In the genomic region with DNA sequence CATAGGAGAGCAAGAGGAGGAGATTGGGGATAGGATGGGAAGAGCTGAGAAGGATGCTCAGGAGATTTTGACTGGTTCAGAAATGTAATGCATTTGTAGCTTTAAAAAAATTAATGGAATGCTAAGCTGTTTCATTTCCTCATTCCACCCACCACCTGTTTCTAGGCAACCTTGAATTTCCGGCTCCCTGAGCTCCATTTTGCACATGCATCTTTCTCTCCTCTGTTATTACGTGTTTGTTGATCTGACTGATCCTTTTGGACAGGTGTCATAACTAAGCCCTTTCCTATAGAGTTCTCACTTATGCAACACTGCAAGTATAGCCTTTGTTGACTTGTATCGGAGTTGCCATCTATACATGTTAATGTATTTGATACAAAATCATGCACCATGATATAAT, we compare ENCODE assay signal across 11 cellular contexts. TPM values are rescaled to one million over a fixed set of nuclear protein-coding genes. Genes with fewer than 3 reads are reported as not detected.
DNase-seq lines count a peak whose midpoint lies in the region; ATAC-seq and TF ChIP-seq lines count a peak whose summit lies in the region.
"Had no signal": no experiment of that assay in that cellular context is flagged by ENCODE, and none has a peak within 500 bp of the region (broad histone marks: within the 10 kb centered on the region; RNA-seq: fewer than 3 reads in every experiment).

No MANE protein-coding gene starts in this region.

- H3K9ac ChIP-seq in SK-N-SH, result no peak overlapping the region

- no peak overlapping the region for H3K4me3 Mint-ChIP-seq in stimulated activated memory B cell treated with anti-CD40 and anti-IgM and Interleukin-4, amounts not matched to agents 10 μg/mL and 1 μg/mL and 100 μg/mL, for 72 hours
- H3K4me3 Mint-ChIP-seq: activated naive CD4-positive, alpha-beta T cell treated with anti-CD3 and anti-CD28 coated beads for 36 hours had no signal

- H3K9me3 Mint-ChIP-seq in stimulated activated memory B cell treated with anti-CD40 and anti-IgM and Interleukin-4, amounts not matched to agents 10 μg/mL and 1 μg/mL and 100 μg/mL, for 72 hours, result no peaks in the 10 kb centered on the region

- WGBS in SK-N-SH (ENCODE audit: low lambda C conversion rate), result 84% methylated on average over 3 of the region's 3 CpGs

- no peak overlapping the region for H2AFZ ChIP-seq in SK-N-SH (ENCODE audit: low read depth)

- no peaks in the 10 kb centered on the region for H3K36me3 Mint-ChIP-seq in stimulated activated memory B cell treated with anti-CD40 and anti-IgM and Interleukin-4, amounts not matched to agents 10 μg/mL and 1 μg/mL and 100 μg/mL, for 72 hours

- ATAC-seq in stimulated activated memory B cell treated with anti-CD40 and anti-IgM and Interleukin-4, amounts not matched to agents 10 μg/mL and 1 μg/mL and 100 μg/mL, for 72 hours, result peak; percentile 45
- no peak for ATAC-seq in GM21447 (IDR thresholded peaks at IDR 0.05; ENCODE audit: unreplicated experiment)

- H3K9me3 ChIP-seq in SK-N-SH, result no peaks in the 10 kb centered on the region
- H3K9me3 ChIP-seq: sigmoid colon had no signal

- H3K4me1 Mint-ChIP-seq in stimulated activated memory B cell treated with anti-CD40 and anti-IgM and Interleukin-4, amounts not matched to agents 10 μg/mL and 1 μg/mL and 100 μg/mL, for 72 hours, result peaks cover 7% of the 10 kb centered on the region

- H3K27me3 Mint-ChIP-seq in stimulated activated memory B cell treated with anti-CD40 and anti-IgM and Interleukin-4, amounts not matched to agents 10 μg/mL and 1 μg/mL and 100 μg/mL, for 72 hours, result no peaks in the 10 kb centered on the region

- TF ChIP-seq CTCF in SK-N-SH (IDR thresholded peaks at IDR 0.05), result no peak

- CTCF ChIA-PET in SK-N-SH (lab: Yijun Ruan, JAX), result interaction anchor here (1.6 to 2.1 kb wide), 2 partner anchors 49 to 321 kb away, joined by 6 to 7 read pairs; no protein-coding TSS in a partner anchor

- TF ChIP-seq EP300 in SK-N-SH (IDR thresholded peaks at IDR 0.05; ENCODE audit: borderline replicate concordance in 1 of 2, low read depth in 1 of 2, low read length in 1 of 2), result no peak

- DNase-seq in NCI-H1092 treated with DMSO at 0.1 percent for 48 hours (lab: John Stamatoyannopoulos, UW) (peak; percentile 13), NCI-H1092 (lab: John Stamatoyannopoulos, UW) (no peak), M059J (ENCODE audit: low read depth) (peak; percentile 38), caudate nucleus (lab: John Stamatoyannopoulos, UW) (peak in 25 of 61 donors; percentile 1 to 74 (median 11)), SK-N-SH (no peak)
- no peak for DNase-seq in activated CD8-positive, alpha-beta memory T cell treated with anti-CD3 and anti-CD28 coated beads, Interleukin-2, amount 50 U/mL, for 4 hours
- DNase-seq: activated naive CD4-positive, alpha-beta T cell treated with anti-CD3 and anti-CD28 coated beads for 36 hours; sigmoid colon had no signal

- no peaks in the 10 kb centered on the region for H3K4me1 ChIP-seq in SK-N-SH (ENCODE audit: control insufficient read depth in 1 of 2, insufficient read depth in 2 of 2, low read depth in 1 of 2, low read length in 1 of 2)

- peak overlapping the region; percentile 75 for H3K27ac ChIP-seq in caudate nucleus (ENCODE audit: low read depth, low read length)
- H3K27ac ChIP-seq in SK-N-SH (ENCODE audit: low read depth in 2 of 2, low read length in 1 of 2), result no peak overlapping the region
- H3K27ac ChIP-seq: sigmoid colon had no signal

- no peak for TF ChIP-seq RAD21 in SK-N-SH (IDR thresholded peaks at IDR 0.05; ENCODE audit: low read length)

- H4K20me1 ChIP-seq in SK-N-SH (ENCODE audit: insufficient read depth), result no peaks in the 10 kb centered on the region

- POLR2A ChIA-PET in SK-N-SH (lab: Yijun Ruan, JAX), result no interaction called here

- no peak overlapping the region for H3K4me2 ChIP-seq in SK-N-SH

- H3K79me2 ChIP-seq in SK-N-SH (ENCODE audit: insufficient read depth), result no peaks in the 10 kb centered on the region

- no peaks in the 10 kb centered on the region for H3K9me2 ChIP-seq in SK-N-SH

- H3K27ac Mint-ChIP-seq in stimulated activated memory B cell treated with anti-CD40 and anti-IgM and Interleukin-4, amounts not matched to agents 10 μg/mL and 1 μg/mL and 100 μg/mL, for 72 hours, result no peak overlapping the region
- H3K27ac Mint-ChIP-seq: activated naive CD4-positive, alpha-beta T cell treated with anti-CD3 and anti-CD28 coated beads for 36 hours had no signal

- no peaks in the 10 kb centered on the region for H3F3A ChIP-seq in SK-N-SH (replicated peaks; ENCODE audit: insufficient read depth)

- no peak overlapping the region for H3K4me3 ChIP-seq in SK-N-SH (ENCODE audit: low read depth in 2 of 2, low read length in 1 of 2)
- H3K4me3 ChIP-seq: lung, sigmoid colon had no signal

- no peaks in the 10 kb centered on the region for H3K36me3 ChIP-seq in SK-N-SH (replicated peaks in 1 of 2; ENCODE audit: control insufficient read depth in 1 of 2, insufficient read depth in 2 of 2, low read length in 1 of 2)
- H3K36me3 ChIP-seq: sigmoid colon had no signal

- H3K27me3 ChIP-seq in SK-N-SH (ENCODE audit: insufficient read depth), result no peaks in the 10 kb centered on the region
- H3K27me3 ChIP-seq: sigmoid colon had no signal

TF ChIP-seq in SK-N-SH, 30 proteins besides CTCF, POLR2A, EP300 and RAD21:
- TF ChIP-seq MXI1 (IDR thresholded peaks at IDR 0.05; ENCODE audit: low read depth, low read length) (no peak), FOSL2 (IDR thresholded peaks at IDR 0.05; ENCODE audit: borderline replicate concordance, low read depth) (no peak)

RNA-seq across cellular contexts. Expression of a gene that starts 4.3 kb away (rescaled TPM):
- not detected in 2 replicates for total RNA-seq in M059J (2014; rRNA removed; shearing (Covaris generic))
- 0.02 and 0.03 TPM in 2 replicates for polyA plus RNA-seq in SK-N-SH (2012; rRNA removed)
- polyA plus RNA-seq in SK-N-SH (2012; cell fraction: cytosol; rRNA removed), result 0.01 TPM in 2 replicates
- polyA plus RNA-seq in SK-N-SH (2012; cell fraction: nucleus; rRNA removed), result not detected in 2 replicates
- total RNA-seq: activated naive CD4-positive, alpha-beta T cell treated with anti-CD3 and anti-CD28 coated beads for 36 hours; sigmoid colon had no signal

RNA-seq across cellular contexts. Expression of a gene that starts 40.1 kb away (rescaled TPM):
- total RNA-seq in M059J (2014; rRNA removed; shearing (Covaris generic)), result 1.6 and 3.2 TPM in 2 replicates
- 19.6 and 24.2 TPM in 2 replicates for polyA plus RNA-seq in SK-N-SH (2012; rRNA removed)
- 17.9 and 22.6 TPM in 2 replicates for polyA plus RNA-seq in SK-N-SH (2012; cell fraction: cytosol; rRNA removed)
- 16.1 and 16.2 TPM in 2 replicates for polyA plus RNA-seq in SK-N-SH (2012; cell fraction: nucleus; rRNA removed)

RNA-seq across cellular contexts. Expression of a gene that starts 47.3 kb away (rescaled TPM):
- total RNA-seq in M059J (2014; rRNA removed; shearing (Covaris generic)), result 10.9 and 12.6 TPM in 2 replicates
- 5.4 and 8.7 TPM in 2 replicates for polyA plus RNA-seq in SK-N-SH (2012; rRNA removed)
- polyA plus RNA-seq in SK-N-SH (2012; cell fraction: cytosol; rRNA removed), result 5.7 TPM in 2 replicates
- polyA plus RNA-seq in SK-N-SH (2012; cell fraction: nucleus; rRNA removed), result 7.8 and 15.3 TPM in 2 replicates

Comparison
In these comparisons a context has a peak if more than half of its experiments do, and no peak if none do; other contexts are left out.
1. DNase-seq: peak in NCI-H1092 treated with DMSO at 0.1 percent for 48 hours (single experiment) and M059J (single experiment); none in NCI-H1092 (single experiment), activated CD8-positive, alpha-beta memory T cell treated with anti-CD3 and anti-CD28 coated beads, Interleukin-2, amount 50 U/mL, for 4 hours (single experiment) and SK-N-SH (single experiment).